2 cellular contexts compared by ENCODE assay signal in the genomic region with DNA sequence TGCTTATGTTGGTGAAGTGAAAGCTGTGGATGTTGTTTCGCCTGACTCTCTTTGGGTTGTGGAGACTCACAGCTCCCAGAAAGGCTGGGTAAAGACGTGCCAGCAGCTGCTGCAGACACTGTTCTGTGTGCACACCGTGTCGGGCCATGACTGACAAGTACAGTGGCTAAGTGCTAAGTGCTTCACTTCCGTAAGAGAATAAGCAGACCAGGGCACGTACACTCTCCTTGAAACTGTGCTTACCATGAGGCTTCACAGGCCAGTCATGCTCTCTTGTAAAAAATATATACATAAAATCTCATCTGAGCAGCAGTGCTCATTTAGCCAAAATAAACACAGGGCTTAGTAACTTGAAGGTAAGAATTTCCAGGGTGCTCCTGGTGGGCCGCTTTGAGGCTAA.
TF ChIP-seq lines count a peak whose summit lies in the region.

No MANE protein-coding gene starts in this region.

TF ChIP-seq in SK-N-SH, 30 proteins besides CTCF, POLR2A, EP300 and RAD21 (continued from another document):
- TF ChIP-seq, protein P1, sequence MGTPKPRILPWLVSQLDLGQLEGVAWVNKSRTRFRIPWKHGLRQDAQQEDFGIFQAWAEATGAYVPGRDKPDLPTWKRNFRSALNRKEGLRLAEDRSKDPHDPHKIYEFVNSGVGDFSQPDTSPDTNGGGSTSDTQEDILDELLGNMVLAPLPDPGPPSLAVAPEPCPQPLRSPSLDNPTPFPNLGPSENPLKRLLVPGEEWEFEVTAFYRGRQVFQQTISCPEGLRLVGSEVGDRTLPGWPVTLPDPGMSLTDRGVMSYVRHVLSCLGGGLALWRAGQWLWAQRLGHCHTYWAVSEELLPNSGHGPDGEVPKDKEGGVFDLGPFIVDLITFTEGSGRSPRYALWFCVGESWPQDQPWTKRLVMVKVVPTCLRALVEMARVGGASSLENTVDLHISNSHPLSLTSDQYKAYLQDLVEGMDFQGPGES (IDR thresholded peaks at IDR 0.05; ENCODE audit: low read depth, low read length), result no peak
- TF ChIP-seq YY1 (IDR thresholded peaks at IDR 0.05; ENCODE audit: low read depth), result no peak
- TF ChIP-seq JUND (IDR thresholded peaks at IDR 0.05), result no peak
- TF ChIP-seq, protein P2, sequence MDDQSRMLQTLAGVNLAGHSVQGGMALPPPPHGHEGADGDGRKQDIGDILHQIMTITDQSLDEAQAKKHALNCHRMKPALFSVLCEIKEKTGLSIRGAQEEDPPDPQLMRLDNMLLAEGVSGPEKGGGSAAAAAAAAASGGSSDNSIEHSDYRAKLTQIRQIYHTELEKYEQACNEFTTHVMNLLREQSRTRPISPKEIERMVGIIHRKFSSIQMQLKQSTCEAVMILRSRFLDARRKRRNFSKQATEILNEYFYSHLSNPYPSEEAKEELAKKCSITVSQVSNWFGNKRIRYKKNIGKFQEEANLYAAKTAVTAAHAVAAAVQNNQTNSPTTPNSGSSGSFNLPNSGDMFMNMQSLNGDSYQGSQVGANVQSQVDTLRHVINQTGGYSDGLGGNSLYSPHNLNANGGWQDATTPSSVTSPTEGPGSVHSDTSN (IDR thresholded peaks at IDR 0.05), result no peak
- TF ChIP-seq ELF1 (IDR thresholded peaks at IDR 0.05), result no peak

TF ChIP-seq in SK-N-SH treated with all-trans-retinoic acid at 6 μM for 48 hours, 23 proteins besides CTCF, POLR2A, EP300 and RAD21 (continued from another document):
- TF ChIP-seq, protein P3, sequence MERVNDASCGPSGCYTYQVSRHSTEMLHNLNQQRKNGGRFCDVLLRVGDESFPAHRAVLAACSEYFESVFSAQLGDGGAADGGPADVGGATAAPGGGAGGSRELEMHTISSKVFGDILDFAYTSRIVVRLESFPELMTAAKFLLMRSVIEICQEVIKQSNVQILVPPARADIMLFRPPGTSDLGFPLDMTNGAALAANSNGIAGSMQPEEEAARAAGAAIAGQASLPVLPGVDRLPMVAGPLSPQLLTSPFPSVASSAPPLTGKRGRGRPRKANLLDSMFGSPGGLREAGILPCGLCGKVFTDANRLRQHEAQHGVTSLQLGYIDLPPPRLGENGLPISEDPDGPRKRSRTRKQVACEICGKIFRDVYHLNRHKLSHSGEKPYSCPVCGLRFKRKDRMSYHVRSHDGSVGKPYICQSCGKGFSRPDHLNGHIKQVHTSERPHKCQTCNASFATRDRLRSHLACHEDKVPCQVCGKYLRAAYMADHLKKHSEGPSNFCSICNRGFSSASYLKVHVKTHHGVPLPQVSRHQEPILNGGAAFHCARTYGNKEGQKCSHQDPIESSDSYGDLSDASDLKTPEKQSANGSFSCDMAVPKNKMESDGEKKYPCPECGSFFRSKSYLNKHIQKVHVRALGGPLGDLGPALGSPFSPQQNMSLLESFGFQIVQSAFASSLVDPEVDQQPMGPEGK (CRISPR knock-in tag; IDR thresholded peaks at IDR 0.05; ENCODE audit: borderline replicate concordance), result no peak
- TF ChIP-seq, protein P4, sequence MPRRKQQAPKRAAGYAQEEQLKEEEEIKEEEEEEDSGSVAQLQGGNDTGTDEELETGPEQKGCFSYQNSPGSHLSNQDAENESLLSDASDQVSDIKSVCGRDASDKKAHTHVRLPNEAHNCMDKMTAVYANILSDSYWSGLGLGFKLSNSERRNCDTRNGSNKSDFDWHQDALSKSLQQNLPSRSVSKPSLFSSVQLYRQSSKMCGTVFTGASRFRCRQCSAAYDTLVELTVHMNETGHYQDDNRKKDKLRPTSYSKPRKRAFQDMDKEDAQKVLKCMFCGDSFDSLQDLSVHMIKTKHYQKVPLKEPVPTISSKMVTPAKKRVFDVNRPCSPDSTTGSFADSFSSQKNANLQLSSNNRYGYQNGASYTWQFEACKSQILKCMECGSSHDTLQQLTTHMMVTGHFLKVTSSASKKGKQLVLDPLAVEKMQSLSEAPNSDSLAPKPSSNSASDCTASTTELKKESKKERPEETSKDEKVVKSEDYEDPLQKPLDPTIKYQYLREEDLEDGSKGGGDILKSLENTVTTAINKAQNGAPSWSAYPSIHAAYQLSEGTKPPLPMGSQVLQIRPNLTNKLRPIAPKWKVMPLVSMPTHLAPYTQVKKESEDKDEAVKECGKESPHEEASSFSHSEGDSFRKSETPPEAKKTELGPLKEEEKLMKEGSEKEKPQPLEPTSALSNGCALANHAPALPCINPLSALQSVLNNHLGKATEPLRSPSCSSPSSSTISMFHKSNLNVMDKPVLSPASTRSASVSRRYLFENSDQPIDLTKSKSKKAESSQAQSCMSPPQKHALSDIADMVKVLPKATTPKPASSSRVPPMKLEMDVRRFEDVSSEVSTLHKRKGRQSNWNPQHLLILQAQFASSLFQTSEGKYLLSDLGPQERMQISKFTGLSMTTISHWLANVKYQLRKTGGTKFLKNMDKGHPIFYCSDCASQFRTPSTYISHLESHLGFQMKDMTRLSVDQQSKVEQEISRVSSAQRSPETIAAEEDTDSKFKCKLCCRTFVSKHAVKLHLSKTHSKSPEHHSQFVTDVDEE (CRISPR knock-in tag; IDR thresholded peaks at IDR 0.05), result no peak
- TF ChIP-seq ZFP30 (CRISPR knock-in tag; IDR thresholded peaks at IDR 0.05), result no peak
